In genomic region chr17:82985973-82986372, GRCh38 we compare ENCODE assay signal across 8 cellular contexts.
DNase-seq lines count a peak whose midpoint lies in the region; ATAC-seq and TF ChIP-seq lines count a peak whose summit lies in the region.

No MANE protein-coding gene starts in this region.

- 24 to 72% methylated on average over 17 of the region's 17 CpGs for WGBS in sigmoid colon, 2 donors

- no peak for TF ChIP-seq EP300 in sigmoid colon (IDR thresholded peaks at IDR 0.05)

- peak; percentile 62 for DNase-seq in HT1080 (ENCODE audit: low read depth)
- DNase-seq in activated CD8-positive, alpha-beta memory T cell treated with anti-CD3 and anti-CD28 coated beads for 24 hours = peak; percentile 77
- DNase-seq in foreskin fibroblast = peak; percentile 15 to 56
- peak; percentile 43 for DNase-seq in stimulated activated CD4-positive, alpha-beta T cell treated with anti-CD3 and anti-CD28 coated beads, Interleukin-1b, Interleukin-23, amount 100 ng/mL, for 48 hours
- no peak for DNase-seq in sigmoid colon
- no peak for DNase-seq in Ammon's horn (ENCODE audit: low spot score)
- DNase-seq in NOMO-1 (lab: John Stamatoyannopoulos, UW; ENCODE audit: unreplicated experiment in 2 of 2) = no peak

- no peaks in the 10 kb centered on the region for H3K36me3 ChIP-seq in sigmoid colon

- no peaks in the 10 kb centered on the region for H3K4me1 ChIP-seq in sigmoid colon

- no peak for TF ChIP-seq POLR2A in sigmoid colon (IDR thresholded peaks at IDR 0.05)

- ATAC-seq in HG03175 (IDR thresholded peaks at IDR 0.05; ENCODE audit: unreplicated experiment) = no peak

- no peak overlapping the region for H3K27ac ChIP-seq in sigmoid colon

- no peak for TF ChIP-seq CTCF in foreskin fibroblast (IDR thresholded peaks at IDR 0.05; ENCODE audit: low read depth, low read length)
- no peak for TF ChIP-seq CTCF in sigmoid colon (IDR thresholded peaks at IDR 0.05)

- H3K27me3 ChIP-seq in sigmoid colon = no peaks in the 10 kb centered on the region

- no peaks in the 10 kb centered on the region for H3K9me3 ChIP-seq in sigmoid colon

- intact Hi-C loops in sigmoid colon (cut with DNase I) = no loop called here

- H3K4me3 ChIP-seq in foreskin fibroblast (ENCODE audit: low read depth in 1 of 2, low read length in 2 of 2) (no peak overlapping the region), sigmoid colon (no peak overlapping the region)

Comparison
In these comparisons a context has a peak if more than half of its experiments do, and no peak if none do; other contexts are left out.
1. DNase-seq: peak in HT1080 (single experiment), activated CD8-positive, alpha-beta memory T cell treated with anti-CD3 and anti-CD28 coated beads for 24 hours (single experiment), foreskin fibroblast (2 of 2) and stimulated activated CD4-positive, alpha-beta T cell treated with anti-CD3 and anti-CD28 coated beads, Interleukin-1b, Interleukin-23, amount 100 ng/mL, for 48 hours (single experiment); none in sigmoid colon (single experiment), Ammon's horn (single experiment) and NOMO-1 (0 of 2).